8 cellular contexts compared by ENCODE assay signal in genomic region chr2:191566347-191566746, GRCh38.
A peak's percentile ranks its signal among the peaks of the same experiment; 100 is the strongest.
DNase-seq lines count a peak whose midpoint lies in the region; ATAC-seq and TF ChIP-seq lines count a peak whose summit lies in the region.

No MANE protein-coding gene starts in this region.

- no peaks in the 10 kb centered on the region for H3K36me3 Mint-ChIP-seq in glutamatergic neuron (ENCODE audit: unreplicated experiment)

- no peak overlapping the region for H3K27ac Mint-ChIP-seq in glutamatergic neuron (ENCODE audit: unreplicated experiment)

- no peaks in the 10 kb centered on the region for H3K79me2 ChIP-seq in Karpas-422 (ENCODE audit: low read length)

- H3K9me2 ChIP-seq in Karpas-422 (replicated peaks; ENCODE audit: insufficient read depth, low read length), result no peaks in the 10 kb centered on the region

- TF ChIP-seq CTCF in glutamatergic neuron (IDR thresholded peaks at IDR 0.05; ENCODE audit: partially characterized antibody, unreplicated experiment), result peak; percentile 78

- ATAC-seq in GM21576 (IDR thresholded peaks at IDR 0.05; ENCODE audit: unreplicated experiment) (peak; percentile 73), sciatic nerve (peak; percentile 63)

- peaks cover 2% of the 10 kb centered on the region for H3K27me3 Mint-ChIP-seq in glutamatergic neuron (ENCODE audit: unreplicated experiment)

- DNase-seq in ELF-1 (ENCODE audit: low read depth, low spot score), result peak; percentile 88
- peak; percentile 89 for DNase-seq in Karpas-422
- DNase-seq in SJCRH30, result peak; percentile 89 to 97
- DNase-seq in activated gamma-delta T cell treated with anti-CD3 and anti-CD28 coated beads, Interleukin-2, amount 50 U/mL, for 16 hours (ENCODE audit: low read depth), result peak; percentile 52
- DNase-seq in glutamatergic neuron, result peak; percentile 79
- peak; percentile 74 for DNase-seq in sciatic nerve (ENCODE audit: low spot score)
- DNase-seq in GOT3 (lab: John Stamatoyannopoulos, UW), result no peak

- no peak overlapping the region for H3K4me3 Mint-ChIP-seq in glutamatergic neuron (ENCODE audit: unreplicated experiment)

- intact Hi-C loops in sciatic nerve (cut with DNase I), result loop anchor here (10.0 kb wide), 1 partner anchor 598 kb away; no protein-coding TSS in a partner anchor

- no peaks in the 10 kb centered on the region for H4K20me1 ChIP-seq in Karpas-422 (ENCODE audit: insufficient read depth, low read depth, low read length)

- H3K36me3 ChIP-seq in Karpas-422 (ENCODE audit: insufficient read depth, low read length), result no peaks in the 10 kb centered on the region
- H3K36me3 ChIP-seq in SJCRH30, result no peaks in the 10 kb centered on the region

- H3K4me1 ChIP-seq in Karpas-422 (ENCODE audit: low read length), result no peaks in the 10 kb centered on the region
- H3K4me1 ChIP-seq in SJCRH30, result peaks cover 5% of the 10 kb centered on the region; the same call in 1 of the 2 replicates

- H3K4me2 ChIP-seq in Karpas-422 (ENCODE audit: low read depth, low read length, poor library complexity, severe bottlenecking), result no peak overlapping the region

- no peak overlapping the region for H3K4me3 ChIP-seq in Karpas-422 (ENCODE audit: low read length)
- no peak overlapping the region for H3K4me3 ChIP-seq in SJCRH30

- peaks cover 10% of the 10 kb centered on the region for H3K4me1 Mint-ChIP-seq in glutamatergic neuron (ENCODE audit: low read depth, unreplicated experiment)

- H3K9me3 Mint-ChIP-seq in glutamatergic neuron (ENCODE audit: unreplicated experiment), result peaks cover 4% of the 10 kb centered on the region

- H3K27ac ChIP-seq in Karpas-422 (ENCODE audit: low read length), result no peak overlapping the region
- H3K27ac ChIP-seq in SJCRH30, result no peak overlapping the region

- no peaks in the 10 kb centered on the region for H3K9me3 ChIP-seq in Karpas-422 (ENCODE audit: low read length)
- H3K9me3 ChIP-seq in SJCRH30 (replicated peaks), result no peaks in the 10 kb centered on the region

- H3K27me3 ChIP-seq in Karpas-422 (ENCODE audit: low read length), result no peaks in the 10 kb centered on the region
- H3K27me3 ChIP-seq in SJCRH30, result 0 out of 2 replicates have a peak, but pooled peaks cover 10% of the 10 kb centered on the region

- no peak overlapping the region for H3K9ac ChIP-seq in Karpas-422 (ENCODE audit: low read length)

- H2AFZ ChIP-seq in Karpas-422 (ENCODE audit: low read length), result no peak overlapping the region
